26 cellular contexts compared by ENCODE assay signal in genomic region chr21:31232344-31232743, GRCh38.
DNase-seq lines count a peak whose midpoint lies in the region; ATAC-seq, FAIRE-seq and TF ChIP-seq lines count a peak whose summit lies in the region.
"Had no signal": no experiment of that assay in that cellular context is flagged by ENCODE, and none has a peak within 500 bp of the region (broad histone marks: within the 10 kb centered on the region; RNA-seq: fewer than 3 reads in every experiment).

No MANE protein-coding gene starts in this region.

- no peak overlapping the region for H3K4me2 ChIP-seq in HepG2 (ENCODE audit: low read depth, low read length)
- no peak overlapping the region for H3K4me2 ChIP-seq in keratinocyte (ENCODE audit: control insufficient read depth, extremely low read depth, insufficient read depth, low read depth, low read length)
- H3K4me2 ChIP-seq: BLaER1 had no signal

- peaks cover 2% of the 10 kb centered on the region for H3K4me1 Mint-ChIP-seq in progenitor cell of endocrine pancreas (ENCODE audit: low read depth)
- peaks cover 9% of the 10 kb centered on the region for H3K4me1 Mint-ChIP-seq in Caco-2 (ENCODE audit: low read depth, unreplicated experiment)

- H3K36me3 Mint-ChIP-seq in progenitor cell of endocrine pancreas (ENCODE audit: insufficient read depth) (peaks cover 22% of the 10 kb centered on the region), Caco-2 (ENCODE audit: insufficient read depth, unreplicated experiment) (peaks cover 5% of the 10 kb centered on the region)
- H3K36me3 Mint-ChIP-seq: CD8-positive, alpha-beta memory T cell had no signal

- H3K79me2 ChIP-seq in HepG2 (ENCODE audit: insufficient read depth, low read length) (no peaks in the 10 kb centered on the region), keratinocyte (ENCODE audit: control insufficient read depth, insufficient read depth, low read length) (no peaks in the 10 kb centered on the region)

- in situ Hi-C loops in HepG2 (cut with HindIII; ENCODE audit: extremely low pct_ligation_motif_present, low pct_unique_long_range_greater_than_20kb): no loop called here

- H3K4me3 Mint-ChIP-seq in progenitor cell of endocrine pancreas (ENCODE audit: low read depth): no peak overlapping the region
- H3K4me3 Mint-ChIP-seq in Caco-2 (ENCODE audit: unreplicated experiment): no peak overlapping the region
- H3K4me3 Mint-ChIP-seq: CD14-positive monocyte; CD4-positive, alpha-beta memory T cell; CD4-positive, CD25-positive, alpha-beta regulatory T cell; CD8-positive, alpha-beta memory T cell had no signal

- CTCF ChIA-PET in HepG2 (lab: Yijun Ruan, JAX; ENCODE audit: low intra/inter-chr PET ratio, low total read pairs) (no interaction called here), Caco-2 (lab: Charles Lee) (no interaction called here)

- H4K20me1 ChIP-seq in HepG2 (ENCODE audit: insufficient read depth, low read length) (no peaks in the 10 kb centered on the region), keratinocyte (ENCODE audit: control insufficient read depth, extremely low read depth, insufficient read depth, low read length) (no peaks in the 10 kb centered on the region)
- H4K20me1 ChIP-seq: BLaER1 had no signal

- BruUV-seq in HepG2 (replicated peaks; lab: Mats Ljungman, UMichigan) (no TSS peak), Caco-2 (replicated peaks; lab: Mats Ljungman, UMichigan) (no TSS peak)

- POLR2A ChIA-PET in HepG2 (lab: Yijun Ruan, JAX): no interaction called here
- POLR2A ChIA-PET in Caco-2 (lab: Charles Lee): no interaction called here

- no peak for TF ChIP-seq POLR2A in HepG2 (IDR thresholded peaks at IDR 0.05; ENCODE audit: insufficient read depth in 1 of 2, low read depth in 2 of 2, low read length in 2 of 2)

- TF ChIP-seq RAD21 in liver (IDR thresholded peaks at IDR 0.05) (no peak), HepG2 (CRISPR knock-in tag; IDR thresholded peaks at IDR 0.05) (no peak)

- H2AFZ ChIP-seq in HepG2 (ENCODE audit: low read length): no peak overlapping the region
- no peak overlapping the region for H2AFZ ChIP-seq in keratinocyte (ENCODE audit: control insufficient read depth, low read length)

- intact Hi-C loops in HepG2 (cut with micrococcal nuclease; ENCODE audit: unreplicated experiment) (no loop called here), Caco-2 (cut with micrococcal nuclease; ENCODE audit: unreplicated experiment) (no loop called here)

- H3K4me3 ChIP-seq in liver (ENCODE audit: low read depth in 1 of 3, low read length in 3 of 3) (no peak overlapping the region), HepG2 (replicated peaks in 1 of 3; ENCODE audit: insufficient read depth in 1 of 3, low read depth in 2 of 3, low read length in 3 of 3) (no peak overlapping the region), keratinocyte (ENCODE audit: control insufficient read depth in 2 of 3, extremely low read depth in 1 of 3, insufficient read depth in 2 of 3, low read depth in 1 of 3, low read length in 3 of 3) (no peak overlapping the region), Caco-2 (ENCODE audit: low read depth, low read length) (no peak overlapping the region)
- H3K4me3 ChIP-seq: BLaER1, GM12878 had no signal

- no peak overlapping the region for H3K9ac ChIP-seq in liver (ENCODE audit: low read depth in 1 of 2, low read length in 2 of 2)
- H3K9ac ChIP-seq in HepG2 (ENCODE audit: insufficient read depth, low read depth, low read length): no peak overlapping the region
- H3K9ac ChIP-seq in keratinocyte (ENCODE audit: control insufficient read depth, extremely low read depth, insufficient read depth, low read length): no peak overlapping the region
- H3K9ac ChIP-seq: BLaER1 had no signal

- H3K4me1 ChIP-seq in liver (ENCODE audit: control insufficient read depth in 4 of 4, insufficient read depth in 4 of 4, low read length in 3 of 4): no peaks in the 10 kb centered on the region
- no peaks in the 10 kb centered on the region for H3K4me1 ChIP-seq in HepG2 (ENCODE audit: insufficient read depth, low read length)
- H3K4me1 ChIP-seq in keratinocyte (ENCODE audit: control insufficient read depth, extremely low read depth, insufficient read depth, low read length): peaks cover 14% of the 10 kb centered on the region
- H3K4me1 ChIP-seq in Caco-2: no peaks in the 10 kb centered on the region
- H3K4me1 ChIP-seq: BE2C had no signal

- no peaks in the 10 kb centered on the region for H3K27me3 Mint-ChIP-seq in progenitor cell of endocrine pancreas
- no peaks in the 10 kb centered on the region for H3K27me3 Mint-ChIP-seq in Caco-2 (ENCODE audit: insufficient read depth, unreplicated experiment)
- H3K27me3 Mint-ChIP-seq: CD4-positive, alpha-beta memory T cell; CD4-positive, CD25-positive, alpha-beta regulatory T cell had no signal

- DNase-seq in HepG2 (ENCODE audit: low spot score) (no peak), keratinocyte (ENCODE audit: low read depth, low spot score) (no peak), progenitor cell of endocrine pancreas (ENCODE audit: low spot score, unreplicated experiment) (no peak), DMS53 treated with DMSO at 0.1 percent for 48 hours (lab: John Stamatoyannopoulos, UW; ENCODE audit: unreplicated experiment) (no peak), Caco-2 (no peak)
- DNase-seq: 8988T; ACHN; BE2C; C1 segment of cervical spinal cord; Calu3; CD4-positive, alpha-beta memory T cell; CD4-positive, CD25-positive, alpha-beta regulatory T cell; CD8-positive, alpha-beta memory T cell; COR-L47; DMS79; DND-41; EL; GDM1 had no signal

- H3K9me3 ChIP-seq in liver (ENCODE audit: control insufficient read depth in 4 of 4, low read length in 3 of 4): no peaks in the 10 kb centered on the region
- no peaks in the 10 kb centered on the region for H3K9me3 ChIP-seq in HepG2 (ENCODE audit: low read length)
- H3K9me3 ChIP-seq in keratinocyte (ENCODE audit: control insufficient read depth, low read depth, low read length): no peaks in the 10 kb centered on the region
- no peaks in the 10 kb centered on the region; the same call in 1 of the 2 replicates for H3K9me3 ChIP-seq in Caco-2
- H3K9me3 ChIP-seq: BE2C, BLaER1 had no signal

- FAIRE-seq in HepG2 (lab: Jason Lieb, UNC) (no peak), keratinocyte (lab: Jason Lieb, UNC) (peak; percentile 17)
- FAIRE-seq: A204.1, D721Med, GM12878, GM12892, GM18507 had no signal

- dilution Hi-C loops in keratinocyte (cut with MboI; ENCODE audit: extremely low pct_ligation_motif_present, low sequenced_read_pairs): no loop called here

- no peak for ATAC-seq in HepG2
- ATAC-seq: GM12878 had no signal

- TF ChIP-seq EP300 in HepG2 (IDR thresholded peaks at IDR 0.05; ENCODE audit: low read depth in 2 of 2, low read length in 2 of 2) (no peak), HepG2 (CRISPR knock-in tag; IDR thresholded peaks at IDR 0.05; ENCODE audit: borderline replicate concordance) (no peak)

- H3K9me1 ChIP-seq in keratinocyte (ENCODE audit: control insufficient read depth, extremely low read depth, insufficient read depth, low read length): no peaks in the 10 kb centered on the region

- H3K27ac Mint-ChIP-seq in progenitor cell of endocrine pancreas: peak overlapping the region; percentile 7
- no peak overlapping the region for H3K27ac Mint-ChIP-seq in Caco-2 (ENCODE audit: unreplicated experiment)
- H3K27ac Mint-ChIP-seq: CD4-positive, alpha-beta memory T cell; CD4-positive, CD25-positive, alpha-beta regulatory T cell; CD8-positive, alpha-beta memory T cell had no signal

- no peak overlapping the region for H3K27ac ChIP-seq in liver (ENCODE audit: low read depth in 1 of 2, low read length in 2 of 2)
- no peak overlapping the region for H3K27ac ChIP-seq in HepG2 (ENCODE audit: extremely low read length, insufficient read depth, low read length)
- H3K27ac ChIP-seq in keratinocyte (ENCODE audit: control insufficient read depth, insufficient read depth, low read length): no peak overlapping the region
- H3K27ac ChIP-seq: BLaER1 had no signal

- TF ChIP-seq CTCF in liver (IDR thresholded peaks at IDR 0.05; ENCODE audit: low read depth, low read length, missing input control) (no peak), HepG2 (CRISPR knock-in tag; IDR thresholded peaks at IDR 0.05) (no peak), keratinocyte (optimal IDR thresholded peaks at IDR 0.05 in 1 of 3, IDR thresholded peaks at IDR 0.05 in 1 of 3, conservative IDR thresholded peaks at IDR 0.05 in 1 of 3; ENCODE audit: extremely low read depth in 1 of 3, insufficient read depth in 2 of 3, low read length in 3 of 3) (no peak), progenitor cell of endocrine pancreas (IDR thresholded peaks at IDR 0.05; ENCODE audit: unreplicated experiment) (no peak), Caco-2 (IDR thresholded peaks at IDR 0.05; ENCODE audit: insufficient read depth in 1 of 2, low read depth in 1 of 2, low read length in 1 of 2, severe bottlenecking in 1 of 2, unreplicated experiment in 1 of 2) (no peak)

- WGBS in liver: 73% methylated on average over 3 of the region's 3 CpGs
- WGBS in HepG2 (ENCODE audit: low lambda C conversion rate): 51% methylated on average over 3 of the region's 3 CpGs

- H3K9me3 Mint-ChIP-seq in progenitor cell of endocrine pancreas (ENCODE audit: low read depth) (peaks cover 14% of the 10 kb centered on the region), Caco-2 (ENCODE audit: unreplicated experiment) (no peaks in the 10 kb centered on the region)
- H3K9me3 Mint-ChIP-seq: CD4-positive, alpha-beta memory T cell had no signal

- peaks cover 0 to 3% (median 0%) of the 10 kb centered on the region in 4 donors for H3K36me3 ChIP-seq in liver (ENCODE audit: control insufficient read depth in 4 of 4, insufficient read depth in 3 of 4, low read depth in 1 of 4, low read length in 3 of 4)
- no peaks in the 10 kb centered on the region for H3K36me3 ChIP-seq in HepG2 (replicated peaks in 1 of 2; ENCODE audit: control insufficient read depth in 1 of 2, insufficient read depth in 2 of 2, low read length in 2 of 2)
- no peaks in the 10 kb centered on the region for H3K36me3 ChIP-seq in keratinocyte (ENCODE audit: control insufficient read depth in 2 of 2, extremely low read depth in 1 of 2, insufficient read depth in 2 of 2, low read length in 2 of 2)
- no peaks in the 10 kb centered on the region for H3K36me3 ChIP-seq in Caco-2 (ENCODE audit: control insufficient read depth, insufficient read depth, low read length)
- H3K36me3 ChIP-seq: BE2C had no signal

- H3K27me3 ChIP-seq in liver (ENCODE audit: control insufficient read depth in 4 of 4, insufficient read depth in 4 of 4, low read length in 3 of 4): no peaks in the 10 kb centered on the region
- H3K27me3 ChIP-seq in HepG2 (ENCODE audit: control insufficient read depth in 1 of 2, insufficient read depth in 2 of 2, low read length in 2 of 2): no peaks in the 10 kb centered on the region
- no peaks in the 10 kb centered on the region for H3K27me3 ChIP-seq in keratinocyte (ENCODE audit: control insufficient read depth, extremely low read depth, insufficient read depth, low read length)
- H3K27me3 ChIP-seq in Caco-2 (replicated peaks; ENCODE audit: control insufficient read depth, insufficient read depth, low read length): no peaks in the 10 kb centered on the region
- H3K27me3 ChIP-seq: BE2C, BLaER1 had no signal

TF ChIP-seq in liver, 16 proteins besides CTCF, POLR2A, EP300 and RAD21 (continues in another document):
- TF ChIP-seq RXRA (IDR thresholded peaks at IDR 0.05): no peak

TF ChIP-seq in HepG2, 621 proteins besides CTCF, POLR2A, EP300 and RAD21 (continues in another document):
- TF ChIP-seq XBP1 (CRISPR knock-in tag; IDR thresholded peaks at IDR 0.05): no peak
